Comparison of ENCODE assay signal across 2 cellular contexts in the genomic region with DNA sequence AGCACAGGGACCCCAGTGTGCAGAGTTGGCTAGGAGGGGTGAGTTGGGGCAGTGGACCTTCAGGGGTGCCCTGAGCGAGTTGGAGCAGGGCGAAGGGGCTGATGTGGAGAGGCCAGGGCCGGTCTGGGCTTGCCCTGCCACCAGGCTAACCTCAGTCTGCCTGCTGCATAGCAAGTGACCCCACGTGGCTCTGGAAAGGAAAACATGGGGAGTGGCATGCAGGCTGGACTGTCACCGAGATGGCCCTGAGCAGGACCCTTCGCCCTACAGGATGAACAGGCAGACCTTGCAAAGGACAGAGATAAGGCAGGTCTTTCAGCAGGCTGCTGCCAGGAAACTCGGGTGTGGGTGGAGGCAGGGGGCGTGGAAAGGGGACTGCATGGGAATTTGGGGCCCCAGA.
TF ChIP-seq lines count a peak whose summit lies in the region.

No MANE protein-coding gene starts in this region.

TF ChIP-seq in HEK293, 187 proteins besides CTCF, POLR2A, EP300 and RAD21 (continued from another document):
- TF ChIP-seq, protein P1, sequence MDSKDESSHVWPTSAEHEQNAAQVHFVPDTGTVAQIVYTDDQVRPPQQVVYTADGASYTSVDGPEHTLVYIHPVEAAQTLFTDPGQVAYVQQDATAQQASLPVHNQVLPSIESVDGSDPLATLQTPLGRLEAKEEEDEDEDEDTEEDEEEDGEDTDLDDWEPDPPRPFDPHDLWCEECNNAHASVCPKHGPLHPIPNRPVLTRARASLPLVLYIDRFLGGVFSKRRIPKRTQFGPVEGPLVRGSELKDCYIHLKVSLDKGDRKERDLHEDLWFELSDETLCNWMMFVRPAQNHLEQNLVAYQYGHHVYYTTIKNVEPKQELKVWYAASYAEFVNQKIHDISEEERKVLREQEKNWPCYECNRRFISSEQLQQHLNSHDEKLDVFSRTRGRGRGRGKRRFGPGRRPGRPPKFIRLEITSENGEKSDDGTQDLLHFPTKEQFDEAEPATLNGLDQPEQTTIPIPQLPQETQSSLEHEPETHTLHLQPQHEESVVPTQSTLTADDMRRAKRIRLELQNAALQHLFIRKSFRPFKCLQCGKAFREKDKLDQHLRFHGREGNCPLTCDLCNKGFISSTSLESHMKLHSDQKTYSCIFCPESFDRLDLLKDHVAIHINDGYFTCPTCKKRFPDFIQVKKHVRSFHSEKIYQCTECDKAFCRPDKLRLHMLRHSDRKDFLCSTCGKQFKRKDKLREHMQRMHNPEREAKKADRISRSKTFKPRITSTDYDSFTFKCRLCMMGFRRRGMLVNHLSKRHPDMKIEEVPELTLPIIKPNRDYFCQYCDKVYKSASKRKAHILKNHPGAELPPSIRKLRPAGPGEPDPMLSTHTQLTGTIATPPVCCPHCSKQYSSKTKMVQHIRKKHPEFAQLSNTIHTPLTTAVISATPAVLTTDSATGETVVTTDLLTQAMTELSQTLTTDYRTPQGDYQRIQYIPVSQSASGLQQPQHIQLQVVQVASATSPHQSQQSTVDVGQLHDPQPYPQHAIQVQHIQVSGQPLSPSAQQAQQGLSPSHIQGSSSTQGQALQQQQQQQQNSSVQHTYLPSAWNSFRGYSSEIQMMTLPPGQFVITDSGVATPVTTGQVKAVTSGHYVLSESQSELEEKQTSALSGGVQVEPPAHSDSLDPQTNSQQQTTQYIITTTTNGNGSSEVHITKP (tag by site-specific recombination; IDR thresholded peaks at IDR 0.05): peak; percentile 43; the same call in 1 of the 2 replicates
- TF ChIP-seq ZBTB8A (tag by site-specific recombination; IDR thresholded peaks at IDR 0.05): 0 out of 2 replicates have a peak, but pooled peaks have one; percentile 28
- no peak for TF ChIP-seq ZNF274 (IDR thresholded peaks at IDR 0.05; ENCODE audit: low read length)
- TF ChIP-seq ZNF274 (tag by site-specific recombination; IDR thresholded peaks at IDR 0.05; ENCODE audit: borderline replicate concordance): no peak
- TF ChIP-seq GLIS1 (tag by site-specific recombination; IDR thresholded peaks at IDR 0.05): peak; percentile 66
- 0 out of 2 replicates have a peak, but pooled peaks have one; percentile 29 for TF ChIP-seq GLIS2 (tag by site-specific recombination; IDR thresholded peaks at IDR 0.05)

TF ChIP-seq in WTC11, 78 proteins besides CTCF, POLR2A, EP300 and RAD21 (continued from another document):
- TF ChIP-seq, protein P2, sequence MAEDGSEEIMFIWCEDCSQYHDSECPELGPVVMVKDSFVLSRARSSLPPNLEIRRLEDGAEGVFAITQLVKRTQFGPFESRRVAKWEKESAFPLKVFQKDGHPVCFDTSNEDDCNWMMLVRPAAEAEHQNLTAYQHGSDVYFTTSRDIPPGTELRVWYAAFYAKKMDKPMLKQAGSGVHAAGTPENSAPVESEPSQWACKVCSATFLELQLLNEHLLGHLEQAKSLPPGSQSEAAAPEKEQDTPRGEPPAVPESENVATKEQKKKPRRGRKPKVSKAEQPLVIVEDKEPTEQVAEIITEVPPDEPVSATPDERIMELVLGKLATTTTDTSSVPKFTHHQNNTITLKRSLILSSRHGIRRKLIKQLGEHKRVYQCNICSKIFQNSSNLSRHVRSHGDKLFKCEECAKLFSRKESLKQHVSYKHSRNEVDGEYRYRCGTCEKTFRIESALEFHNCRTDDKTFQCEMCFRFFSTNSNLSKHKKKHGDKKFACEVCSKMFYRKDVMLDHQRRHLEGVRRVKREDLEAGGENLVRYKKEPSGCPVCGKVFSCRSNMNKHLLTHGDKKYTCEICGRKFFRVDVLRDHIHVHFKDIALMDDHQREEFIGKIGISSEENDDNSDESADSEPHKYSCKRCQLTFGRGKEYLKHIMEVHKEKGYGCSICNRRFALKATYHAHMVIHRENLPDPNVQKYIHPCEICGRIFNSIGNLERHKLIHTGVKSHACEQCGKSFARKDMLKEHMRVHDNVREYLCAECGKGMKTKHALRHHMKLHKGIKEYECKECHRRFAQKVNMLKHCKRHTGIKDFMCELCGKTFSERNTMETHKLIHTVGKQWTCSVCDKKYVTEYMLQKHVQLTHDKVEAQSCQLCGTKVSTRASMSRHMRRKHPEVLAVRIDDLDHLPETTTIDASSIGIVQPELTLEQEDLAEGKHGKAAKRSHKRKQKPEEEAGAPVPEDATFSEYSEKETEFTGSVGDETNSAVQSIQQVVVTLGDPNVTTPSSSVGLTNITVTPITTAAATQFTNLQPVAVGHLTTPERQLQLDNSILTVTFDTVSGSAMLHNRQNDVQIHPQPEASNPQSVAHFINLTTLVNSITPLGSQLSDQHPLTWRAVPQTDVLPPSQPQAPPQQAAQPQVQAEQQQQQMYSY (CRISPR knock-in tag; IDR thresholded peaks at IDR 0.05): 0 out of 2 replicates have a peak, but pooled peaks have one; percentile 27
- TF ChIP-seq ZNF219 (CRISPR knock-in tag; IDR thresholded peaks at IDR 0.05; ENCODE audit: borderline replicate concordance) (no peak), FOXP1 (CRISPR knock-in tag; IDR thresholded peaks at IDR 0.05; ENCODE audit: borderline replicate concordance) (no peak), GABPB1 (CRISPR knock-in tag; IDR thresholded peaks at IDR 0.05) (no peak)
- TF ChIP-seq, protein P3, sequence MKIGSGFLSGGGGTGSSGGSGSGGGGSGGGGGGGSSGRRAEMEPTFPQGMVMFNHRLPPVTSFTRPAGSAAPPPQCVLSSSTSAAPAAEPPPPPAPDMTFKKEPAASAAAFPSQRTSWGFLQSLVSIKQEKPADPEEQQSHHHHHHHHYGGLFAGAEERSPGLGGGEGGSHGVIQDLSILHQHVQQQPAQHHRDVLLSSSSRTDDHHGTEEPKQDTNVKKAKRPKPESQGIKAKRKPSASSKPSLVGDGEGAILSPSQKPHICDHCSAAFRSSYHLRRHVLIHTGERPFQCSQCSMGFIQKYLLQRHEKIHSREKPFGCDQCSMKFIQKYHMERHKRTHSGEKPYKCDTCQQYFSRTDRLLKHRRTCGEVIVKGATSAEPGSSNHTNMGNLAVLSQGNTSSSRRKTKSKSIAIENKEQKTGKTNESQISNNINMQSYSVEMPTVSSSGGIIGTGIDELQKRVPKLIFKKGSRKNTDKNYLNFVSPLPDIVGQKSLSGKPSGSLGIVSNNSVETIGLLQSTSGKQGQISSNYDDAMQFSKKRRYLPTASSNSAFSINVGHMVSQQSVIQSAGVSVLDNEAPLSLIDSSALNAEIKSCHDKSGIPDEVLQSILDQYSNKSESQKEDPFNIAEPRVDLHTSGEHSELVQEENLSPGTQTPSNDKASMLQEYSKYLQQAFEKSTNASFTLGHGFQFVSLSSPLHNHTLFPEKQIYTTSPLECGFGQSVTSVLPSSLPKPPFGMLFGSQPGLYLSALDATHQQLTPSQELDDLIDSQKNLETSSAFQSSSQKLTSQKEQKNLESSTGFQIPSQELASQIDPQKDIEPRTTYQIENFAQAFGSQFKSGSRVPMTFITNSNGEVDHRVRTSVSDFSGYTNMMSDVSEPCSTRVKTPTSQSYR (CRISPR knock-in tag; IDR thresholded peaks at IDR 0.05): no peak
